Comparison of ENCODE assay signal across 8 cellular contexts in the genomic region with DNA sequence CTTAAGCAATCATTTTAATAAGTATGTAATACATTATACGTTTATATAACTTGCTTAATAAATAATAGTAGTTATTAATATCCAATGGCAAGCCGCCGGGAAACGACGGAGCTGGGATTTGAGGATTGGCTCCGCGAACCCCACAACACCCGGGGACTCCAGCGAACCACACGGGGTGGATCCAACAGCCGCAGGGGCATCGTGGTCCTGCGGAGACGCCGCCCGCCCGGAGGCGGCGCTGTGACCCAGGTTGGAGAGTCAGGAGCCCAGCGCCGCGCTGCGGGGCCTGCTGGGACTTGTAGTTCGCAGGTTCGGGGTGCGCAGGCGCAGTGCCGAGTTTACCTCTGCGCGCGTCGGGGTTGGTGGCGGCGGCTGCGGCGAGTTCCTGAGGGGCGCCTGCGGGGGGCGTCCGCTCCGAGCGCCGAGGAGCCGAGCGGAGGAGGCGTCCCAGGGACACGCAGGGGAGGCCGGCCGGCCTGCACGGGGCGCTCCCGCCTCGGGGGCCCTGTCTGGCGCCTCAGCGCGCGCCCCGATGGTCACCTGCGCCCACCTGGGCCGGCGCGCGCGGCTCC. TPM values are rescaled to one million over a fixed set of nuclear protein-coding genes. Genes with fewer than 3 reads are reported as not detected.
A peak's percentile ranks its signal among the peaks of the same experiment; 100 is the strongest.
DNase-seq lines count a peak whose midpoint lies in the region; ATAC-seq and TF ChIP-seq lines count a peak whose summit lies in the region.

Gene ZNF554, plus strand, starts transcription at position 329 of the 572 bp plus-strand sequence. Its CDS starts 204 bp downstream, at position 533.

- peak within 1 kb of the TSS; percentile 77 for H3K4me3 Mint-ChIP-seq in activated CD4-positive, alpha-beta T cell treated with anti-CD3 and anti-CD28 coated beads, Interleukin-2, amount 10 ng/mL, durations not matched to agents 7 days and 5 days
- peak within 1 kb of the TSS; percentile 84 for H3K4me3 Mint-ChIP-seq in dendritic cell treated with granulocyte-macrophage colony-stimulating factor and Interleukin-4, amounts not matched to agents 40 ng/mL and 50 ng/mL, for 4 days

- H3K27me3 Mint-ChIP-seq in activated CD4-positive, alpha-beta T cell treated with anti-CD3 and anti-CD28 coated beads, Interleukin-2, amount 10 ng/mL, durations not matched to agents 7 days and 5 days = no peaks in the 10 kb centered on the region
- H3K27me3 Mint-ChIP-seq in dendritic cell treated with granulocyte-macrophage colony-stimulating factor and Interleukin-4, amounts not matched to agents 40 ng/mL and 50 ng/mL, for 4 days = peaks cover 3% of the 10 kb centered on the region

- ATAC-seq in GM19328 (IDR thresholded peaks at IDR 0.05; ENCODE audit: unreplicated experiment) (peak; percentile 88), HG03520 (IDR thresholded peaks at IDR 0.05; ENCODE audit: unreplicated experiment) (peak; percentile 83), left lung (peak; percentile 99)

- H3K27ac Mint-ChIP-seq in activated CD4-positive, alpha-beta T cell treated with anti-CD3 and anti-CD28 coated beads, Interleukin-2, amount 10 ng/mL, durations not matched to agents 7 days and 5 days = peak within 1 kb of the TSS; percentile 79
- H3K27ac Mint-ChIP-seq in dendritic cell treated with granulocyte-macrophage colony-stimulating factor and Interleukin-4, amounts not matched to agents 40 ng/mL and 50 ng/mL, for 4 days = peak within 1 kb of the TSS; percentile 75

- intact Hi-C loops in dendritic cell treated with granulocyte-macrophage colony-stimulating factor and Interleukin-4, amounts not matched to agents 40 ng/mL and 50 ng/mL, for 4 days (cut with micrococcal nuclease) = loop anchor here (2.0 kb wide), 1 partner anchor 19 kb away; no protein-coding TSS in a partner anchor
- intact Hi-C loops in left lung (cut with DNase I) = no loop called here

- H3K36me3 ChIP-seq in left lung = no peaks in the 10 kb centered on the region

- peaks cover 6 to 10% of the 10 kb centered on the region in 2 donors for H3K4me1 ChIP-seq in left lung

- no peaks in the 10 kb centered on the region for H3K27me3 ChIP-seq in left lung

- peaks cover 3% of the 10 kb centered on the region for H3K9me3 Mint-ChIP-seq in activated CD4-positive, alpha-beta T cell treated with anti-CD3 and anti-CD28 coated beads, Interleukin-2, amount 10 ng/mL, durations not matched to agents 7 days and 5 days
- no peaks in the 10 kb centered on the region for H3K9me3 Mint-ChIP-seq in dendritic cell treated with granulocyte-macrophage colony-stimulating factor and Interleukin-4, amounts not matched to agents 40 ng/mL and 50 ng/mL, for 4 days

- peaks cover 5% of the 10 kb centered on the region for H3K36me3 Mint-ChIP-seq in activated CD4-positive, alpha-beta T cell treated with anti-CD3 and anti-CD28 coated beads, Interleukin-2, amount 10 ng/mL, durations not matched to agents 7 days and 5 days (ENCODE audit: low read depth)
- H3K36me3 Mint-ChIP-seq in dendritic cell treated with granulocyte-macrophage colony-stimulating factor and Interleukin-4, amounts not matched to agents 40 ng/mL and 50 ng/mL, for 4 days (ENCODE audit: low read depth) = peaks cover 6% of the 10 kb centered on the region

- peaks cover 8% of the 10 kb centered on the region for H3K4me1 Mint-ChIP-seq in activated CD4-positive, alpha-beta T cell treated with anti-CD3 and anti-CD28 coated beads, Interleukin-2, amount 10 ng/mL, durations not matched to agents 7 days and 5 days
- H3K4me1 Mint-ChIP-seq in dendritic cell treated with granulocyte-macrophage colony-stimulating factor and Interleukin-4, amounts not matched to agents 40 ng/mL and 50 ng/mL, for 4 days (ENCODE audit: low read depth) = peaks cover 17% of the 10 kb centered on the region

- H3K27ac ChIP-seq in C4-2B (peak within 1 kb of the TSS; percentile 71), left lung (peak within 1 kb of the TSS; percentile 3 to 21)

- POLR2A ChIA-PET in activated CD4-positive, alpha-beta T cell treated with anti-CD3 and anti-CD28 coated beads, Interleukin-2, amount 10 ng/mL, durations not matched to agents 7 days and 5 days (lab: Charles Lee) = no interaction called here

- CTCF ChIA-PET in activated CD4-positive, alpha-beta T cell treated with anti-CD3 and anti-CD28 coated beads, Interleukin-2, amount 10 ng/mL, durations not matched to agents 7 days and 5 days (lab: Charles Lee) = interaction anchor here (0.8 to 1.6 kb wide), 5 partner anchors 16 to 216 kb away, joined by 3 to 6 read pairs (median 3); partner anchors contain the start of gene SGTA

- no peaks in the 10 kb centered on the region for H3K9me3 ChIP-seq in left lung

- TF ChIP-seq CTCF in C4-2B (conservative IDR thresholded peaks at IDR 0.05) (peak; percentile 99), left lung (IDR thresholded peaks at IDR 0.05) (peak; percentile 97 to 98)

- peak within 1 kb of the TSS; percentile 55 to 78 for H3K4me3 ChIP-seq in left lung

- DNase-seq in NCI-H526 (lab: John Stamatoyannopoulos, UW) = peak; percentile 71 to 94
- peak; percentile 98 for DNase-seq in activated CD4-positive, alpha-beta T cell treated with anti-CD3 and anti-CD28 coated beads, Interleukin-2, amount 10 ng/mL, durations not matched to agents 7 days and 5 days
- peak; percentile 97 to 99 for DNase-seq in left lung
- DNase-seq in stimulated activated CD4-positive, alpha-beta T cell treated with anti-CD3 and anti-CD28 coated beads, Interleukin-2, amount 100 ng/mL, for 4 hours (ENCODE audit: low read depth) = peak; percentile 97

RNA-seq across cellular contexts. Expression of gene ZNF554, which starts in this region (rescaled TPM):
- 1 to 10 TPM; 4.1 to 4.6 TPM for total RNA-seq in activated CD4-positive, alpha-beta T cell treated with anti-CD3 and anti-CD28 coated beads, Interleukin-2, amount 10 ng/mL, durations not matched to agents 7 days and 5 days
- 1 to 10 TPM; 2.1 to 4.1 TPM for total RNA-seq in left lung

Comparison
In these comparisons a context has a peak if more than half of its experiments do, and no peak if none do; other contexts are left out.
1. Peak in every context shown above with its lines: DNase-seq, ATAC-seq, H3K4me3 ChIP-seq and H3K27ac ChIP-seq.